9 cellular contexts compared by ENCODE assay signal in genomic region chr16:49834496-49835009, GRCh38. TPM values are rescaled to one million over a fixed set of nuclear protein-coding genes. Genes with fewer than 3 reads are reported as not detected.
DNase-seq lines count a peak whose midpoint lies in the region; ATAC-seq and TF ChIP-seq lines count a peak whose summit lies in the region.
"Had no signal": no experiment of that assay in that cellular context is flagged by ENCODE, and none has a peak within 500 bp of the region (broad histone marks: within the 10 kb centered on the region; RNA-seq: fewer than 3 reads in every experiment).

No MANE protein-coding gene starts in this region.

- WGBS in neuronal stem cell (ENCODE audit: extremely low coverage in 2 of 2, insufficient read length in 2 of 2, insufficient replicate concordance in 1 of 2), 2 donors, result no CpG with 5 or more reads among the region's 18 CpGs

- TF ChIP-seq CTCF in upper lobe of right lung (IDR thresholded peaks at IDR 0.05), result no peak

- H2BK120ac ChIP-seq in neuronal stem cell (ENCODE audit: low read depth, low read length), result no peak overlapping the region

- H3K27me3 ChIP-seq in neuronal stem cell (ENCODE audit: control insufficient read depth in 3 of 3, insufficient read depth in 3 of 3, low read depth in 1 of 3, low read length in 3 of 3), result no peaks in the 10 kb centered on the region
- H3K27me3 ChIP-seq in upper lobe of right lung, result peaks cover 5% of the 10 kb centered on the region

- peak in 49 of 56 donors; percentile 18 to 87 (median 63) for DNase-seq in amygdala (lab: John Stamatoyannopoulos, UW)
- peak; percentile 68 for DNase-seq in left cardiac atrium
- no peak for DNase-seq in neuronal stem cell (ENCODE audit: low spot score)
- DNase-seq in upper lobe of right lung, result no peak
- no peak for DNase-seq in NCI-H128 (lab: John Stamatoyannopoulos, UW; ENCODE audit: unreplicated experiment)
- DNase-seq in NCI-H1436 (lab: John Stamatoyannopoulos, UW), result no peak
- no peak for DNase-seq in DMS53 treated with DMSO at 0.1 percent for 48 hours (lab: John Stamatoyannopoulos, UW; ENCODE audit: unreplicated experiment)
- DNase-seq: activated B cell treated with CpG ODN at 0.5 μM for 24 hours; activated naive CD4-positive, alpha-beta T cell treated with Interleukin-2 at 50 U/mL for 16 hours had no signal

- H3K4me2 ChIP-seq in neuronal stem cell (ENCODE audit: insufficient read depth, low read length, poor library complexity, severe bottlenecking), result peak overlapping the region; percentile 41

- H2BK12ac ChIP-seq in neuronal stem cell (ENCODE audit: low read length), result no peak overlapping the region

- H3K27ac ChIP-seq in neuronal stem cell (replicated peaks; ENCODE audit: low read length) (no peak overlapping the region), upper lobe of right lung (peak overlapping the region; percentile 75)

- peaks cover 30% of the 10 kb centered on the region for H3K79me1 ChIP-seq in neuronal stem cell (ENCODE audit: low read depth, low read length)

- H3K4me3 ChIP-seq in neuronal stem cell (ENCODE audit: low read length in 2 of 2) (no peak overlapping the region), upper lobe of right lung (no peak overlapping the region)

- H2AFZ ChIP-seq in neuronal stem cell (ENCODE audit: low read length), result no peak overlapping the region

- H2BK5ac ChIP-seq in neuronal stem cell (ENCODE audit: low read length), result peak overlapping the region; percentile 43

- H3K9me3 ChIP-seq in neuronal stem cell (replicated peaks in 1 of 2; ENCODE audit: control insufficient read depth in 2 of 2, insufficient read depth in 1 of 2, low read depth in 1 of 2, low read length in 2 of 2), result peaks cover 0 to 2% of the 10 kb centered on the region in 2 donors
- H3K9me3 ChIP-seq in upper lobe of right lung, result no peaks in the 10 kb centered on the region

- H3K18ac ChIP-seq in neuronal stem cell (ENCODE audit: low read length), result peak overlapping the region; percentile 89

- H3K4me1 ChIP-seq in neuronal stem cell (ENCODE audit: control insufficient read depth in 2 of 2, insufficient read depth in 1 of 2, low read depth in 1 of 2, low read length in 2 of 2) (peaks cover 54 to 55% of the 10 kb centered on the region in 2 donors), upper lobe of right lung (peaks cover 30% of the 10 kb centered on the region)

- H2BK15ac ChIP-seq in neuronal stem cell (ENCODE audit: low read length), result peak overlapping the region; percentile 40

- peak overlapping the region; percentile 61 for H3K9ac ChIP-seq in neuronal stem cell (ENCODE audit: low read depth, low read length, poor library complexity)

- H4K8ac ChIP-seq in neuronal stem cell (ENCODE audit: low read depth, low read length), result no peak overlapping the region

- ATAC-seq in left cardiac atrium (peak; percentile 51 to 67), upper lobe of right lung (peak; percentile 40)

- H3K4ac ChIP-seq in neuronal stem cell (ENCODE audit: low read length), result no peak overlapping the region

- H4K91ac ChIP-seq in neuronal stem cell (ENCODE audit: low read depth, low read length, poor library complexity), result no peak overlapping the region

- peak overlapping the region; percentile 78 for H3K14ac ChIP-seq in neuronal stem cell (ENCODE audit: low read length)

- intact Hi-C loops in left cardiac atrium (cut with DNase I), result no loop called here
- intact Hi-C loops in upper lobe of right lung (cut with DNase I), result no loop called here

- H3K36me3 ChIP-seq in neuronal stem cell (replicated peaks in 1 of 2; ENCODE audit: control insufficient read depth in 2 of 2, insufficient read depth in 2 of 2, low read length in 2 of 2) (peaks cover 1 to 18% of the 10 kb centered on the region in 2 donors), upper lobe of right lung (no peaks in the 10 kb centered on the region)

- no peak overlapping the region for H3K23ac ChIP-seq in neuronal stem cell (ENCODE audit: low read depth, low read length, poor library complexity)

- H2AK5ac ChIP-seq in neuronal stem cell (ENCODE audit: low read depth, low read length), result peak overlapping the region; percentile 84

RNA-seq across cellular contexts. Expression of gene ZNF423, which starts 21.4 kb away (rescaled TPM):
- total RNA-seq in left cardiac atrium (10 to 100 TPM; 11.1 to 13.8 TPM), upper lobe of right lung (11.9 TPM)
- 27.7 TPM for polyA plus RNA-seq in neuronal stem cell (2013, experiment 1 of 2)
- 27.1 TPM for polyA plus RNA-seq in neuronal stem cell (2013, experiment 2 of 2)
- total RNA-seq: activated B cell treated with CpG ODN at 0.5 μM for 24 hours had no signal

Comparison
In these comparisons a context has a peak if more than half of its experiments do, and no peak if none do; other contexts are left out.
1. DNase-seq: peak in amygdala (49 of 56) and left cardiac atrium (single experiment); none in neuronal stem cell (single experiment), upper lobe of right lung (single experiment), NCI-H128 (single experiment), NCI-H1436 (single experiment) and DMS53 treated with DMSO at 0.1 percent for 48 hours (single experiment).